In genomic region chr10:123295644-123296043, GRCh38 we compare ENCODE assay signal across 14 cellular contexts.
DNase-seq lines count a peak whose midpoint lies in the region; ATAC-seq, FAIRE-seq and TF ChIP-seq lines count a peak whose summit lies in the region.
"Had no signal": no experiment of that assay in that cellular context is flagged by ENCODE, and none has a peak within 500 bp of the region (broad histone marks: within the 10 kb centered on the region; RNA-seq: fewer than 3 reads in every experiment).

No MANE protein-coding gene starts in this region.

- TF ChIP-seq RAD21 in A549 (conservative IDR thresholded peaks at IDR 0.05 in 1 of 2, IDR thresholded peaks at IDR 0.05 in 1 of 2) (no peak), HCT116 (IDR thresholded peaks at IDR 0.05; ENCODE audit: low read depth) (no peak), K562 (CRISPR knock-in tag; conservative IDR thresholded peaks at IDR 0.05 in 1 of 2, IDR thresholded peaks at IDR 0.05 in 1 of 2) (no peak)

- CTCF ChIA-PET in A549 (lab: Yijun Ruan, JAX): no interaction called here
- CTCF ChIA-PET in HCT116 (lab: Charles Lee): no interaction called here
- CTCF ChIA-PET in K562 (lab: Yijun Ruan, JAX; ENCODE audit: low intra/inter-chr PET ratio): no interaction called here

- TF ChIP-seq EP300 in A549 (IDR thresholded peaks at IDR 0.05) (no peak), K562 (IDR thresholded peaks at IDR 0.05; ENCODE audit: low read length) (no peak)

- H3K4me1 ChIP-seq in A549 (no peaks in the 10 kb centered on the region), HCT116 (ENCODE audit: control insufficient read depth in 1 of 2, insufficient read depth in 2 of 2, low read length in 2 of 2) (no peaks in the 10 kb centered on the region), K562 (replicated peaks in 1 of 2; ENCODE audit: control insufficient read depth in 2 of 2, insufficient read depth in 2 of 2, low read length in 2 of 2) (no peaks in the 10 kb centered on the region)

- no peaks in the 10 kb centered on the region for H3K27me3 ChIP-seq in HCT116 (ENCODE audit: insufficient read depth, low read length)
- H3K27me3 ChIP-seq in K562 (ENCODE audit: control insufficient read depth in 2 of 2, insufficient read depth in 2 of 2, low read length in 2 of 2): no peaks in the 10 kb centered on the region

- in situ Hi-C loops in K562 (cut with MboI): no loop called here

- no peaks in the 10 kb centered on the region for H4K20me1 ChIP-seq in HCT116 (ENCODE audit: insufficient read depth)
- no peaks in the 10 kb centered on the region for H4K20me1 ChIP-seq in K562 (replicated peaks; ENCODE audit: control insufficient read depth, insufficient read depth, low read length)

- H2AFZ ChIP-seq in HCT116 (ENCODE audit: low read depth, low read length, poor library complexity, severe bottlenecking) (no peak overlapping the region), K562 (ENCODE audit: low read depth, low read length) (no peak overlapping the region)

- H3K79me2 ChIP-seq in HCT116 (ENCODE audit: insufficient read depth, low read length) (no peaks in the 10 kb centered on the region), K562 (ENCODE audit: control insufficient read depth, insufficient read depth, low read length) (no peaks in the 10 kb centered on the region)

- no peak overlapping the region for H3K27ac ChIP-seq in A549
- H3K27ac ChIP-seq in HCT116 (ENCODE audit: low read depth, low read length): no peak overlapping the region
- H3K27ac ChIP-seq in K562 (ENCODE audit: extremely low read depth, low read depth, low read length): no peak overlapping the region

- TF ChIP-seq CTCF in A549 (IDR thresholded peaks at IDR 0.05) (no peak), HCT116 (IDR thresholded peaks at IDR 0.05 in 2 of 3, conservative IDR thresholded peaks at IDR 0.05 in 1 of 3; ENCODE audit: borderline replicate concordance in 1 of 3, insufficient read depth in 1 of 3, low read depth in 2 of 3, low read length in 2 of 3) (no peak), NB4 (IDR thresholded peaks at IDR 0.05; ENCODE audit: low read depth, low read length) (no peak), K562 (IDR thresholded peaks at IDR 0.05 in 2 of 3, conservative IDR thresholded peaks at IDR 0.05 in 1 of 3; ENCODE audit: insufficient read depth in 2 of 3, low read depth in 1 of 3, low read length in 3 of 3) (no peak)

- POLR2A ChIA-PET in A549 (lab: Yijun Ruan, JAX): no interaction called here
- POLR2A ChIA-PET in HCT116 (lab: Charles Lee): no interaction called here
- POLR2A ChIA-PET in K562 (lab: Yijun Ruan, JAX): no interaction called here

- WGBS in A549 (ENCODE audit: missing lambda C conversion rate): no CpG with 5 or more reads among the region's 1 CpG
- WGBS in K562 (ENCODE audit: insufficient coverage, low coverage, missing lambda C conversion rate): no CpG with 5 or more reads among the region's 1 CpG

- H3K36me3 ChIP-seq in HCT116 (ENCODE audit: control insufficient read depth in 1 of 2, insufficient read depth in 2 of 2, low read length in 2 of 2) (no peaks in the 10 kb centered on the region), K562 (ENCODE audit: control insufficient read depth, insufficient read depth, low read length) (no peaks in the 10 kb centered on the region)

- no peak for ATAC-seq in A549
- peak; percentile 62; the same call in 1 of the 2 replicates for ATAC-seq in HCT116
- ATAC-seq in K562: 0 out of 3 replicates have a peak, but pooled peaks have one; percentile 37
- ATAC-seq: CD8-positive, alpha-beta T cell had no signal

- H3K9me2 ChIP-seq in HCT116 (ENCODE audit: insufficient read depth): no peaks in the 10 kb centered on the region

- FAIRE-seq in A549 (lab: Jason Lieb, UNC) (peak; percentile 18), K562 (lab: Jason Lieb, UNC) (no peak)
- FAIRE-seq: D721Med, GM19239 had no signal

- H3K4me2 ChIP-seq in A549: no peak overlapping the region
- H3K4me2 ChIP-seq in HCT116 (ENCODE audit: low read length): no peak overlapping the region
- no peak overlapping the region for H3K4me2 ChIP-seq in K562 (ENCODE audit: insufficient read depth, low read length)

- H3K4me3 ChIP-seq in A549 (no peak overlapping the region), HCT116 (replicated peaks in 1 of 2; ENCODE audit: low read depth in 1 of 2, low read length in 2 of 2) (no peak overlapping the region), NB4 (ENCODE audit: low read depth, low read length) (no peak overlapping the region), K562 (no peak overlapping the region)

- BruUV-seq in HCT116 (replicated peaks; lab: Mats Ljungman, UMichigan) (no TSS peak), K562 (replicated peaks; lab: Mats Ljungman, UMichigan) (no TSS peak)

- H3K9me3 ChIP-seq in A549: no peaks in the 10 kb centered on the region
- H3K9me3 ChIP-seq in HCT116 (ENCODE audit: control insufficient read depth in 1 of 2, insufficient read depth in 1 of 2, low read depth in 1 of 2, low read length in 2 of 2): no peaks in the 10 kb centered on the region
- H3K9me3 ChIP-seq in K562 (replicated peaks; ENCODE audit: control insufficient read depth, insufficient read depth, low read depth, low read length): no peaks in the 10 kb centered on the region

- DNase-seq in A549 (ENCODE audit: low read depth in 1 of 2, low spot score in 1 of 2): no peak
- no peak for DNase-seq in HCT116 (ENCODE audit: low read depth, low spot score)
- DNase-seq in NB4 (ENCODE audit: low read depth): peak; percentile 10
- DNase-seq in K562 (ENCODE audit: extremely low read depth in 1 of 4, low spot score in 3 of 4): peak in 3 of 4 experiments; percentile 8 to 30 (median 29)
- DNase-seq in nucleus accumbens (lab: John Stamatoyannopoulos, UW): no peak
- no peak for DNase-seq in effector CD4-positive, alpha-beta T cell
- DNase-seq: CD8-positive, alpha-beta T cell; COR-L47; DND-41; GDM1; GOT3; H9 had no signal

- intact Hi-C loops in HCT116 (cut with micrococcal nuclease) (no loop called here), K562 (cut with micrococcal nuclease) (no loop called here)

- no peaks in the 10 kb centered on the region for H3K9me1 ChIP-seq in K562 (ENCODE audit: control insufficient read depth, insufficient read depth, low read length)

- no peak overlapping the region for H3K9ac ChIP-seq in HCT116 (ENCODE audit: low read length)
- no peak overlapping the region for H3K9ac ChIP-seq in K562 (ENCODE audit: insufficient read depth in 1 of 2, low read depth in 2 of 2, low read length in 2 of 2)

- TF ChIP-seq POLR2A in A549 (IDR thresholded peaks at IDR 0.05; ENCODE audit: low read length) (no peak), HCT116 (IDR thresholded peaks at IDR 0.05; ENCODE audit: borderline replicate concordance, extremely low read depth, insufficient read depth, insufficient read length) (no peak), NB4 (IDR thresholded peaks at IDR 0.05; ENCODE audit: extremely low read depth, insufficient read length) (no peak), K562 (conservative IDR thresholded peaks at IDR 0.05) (no peak)

- RAD21 ChIA-PET in HCT116 (lab: Charles Lee; ENCODE audit: low non-redundant PET in 1 of 2, low total read pairs in 2 of 2, uncharacterized antibody in 2 of 2, unreplicated experiment in 2 of 2): no interaction called here

TF ChIP-seq in A549, 52 proteins besides CTCF, POLR2A, EP300 and RAD21 (continues in another document):
- TF ChIP-seq CEBPB (IDR thresholded peaks at IDR 0.05): no peak
- no peak for TF ChIP-seq KDM1A (IDR thresholded peaks at IDR 0.05; ENCODE audit: low read depth)
- no peak for TF ChIP-seq HOXA7 (CRISPR knock-in tag; IDR thresholded peaks at IDR 0.05)

TF ChIP-seq in HCT116, 20 proteins besides CTCF, POLR2A, EP300 and RAD21 (continues in another document):
- TF ChIP-seq SIN3A (IDR thresholded peaks at IDR 0.05; ENCODE audit: low read depth) (no peak), CEBPB (IDR thresholded peaks at IDR 0.05; ENCODE audit: low read depth) (no peak), TCF7L2 (IDR thresholded peaks at IDR 0.05; ENCODE audit: borderline replicate concordance, extremely low read depth, insufficient read depth, insufficient read length) (no peak), ELF1 (IDR thresholded peaks at IDR 0.05; ENCODE audit: borderline replicate concordance, low read depth) (no peak), SP1 (IDR thresholded peaks at IDR 0.05; ENCODE audit: low read depth) (no peak), SRF (IDR thresholded peaks at IDR 0.05; ENCODE audit: low read depth) (no peak), ZFX (IDR thresholded peaks at IDR 0.05) (no peak), EZH2 (IDR thresholded peaks at IDR 0.05) (no peak), MAX (IDR thresholded peaks at IDR 0.05) (no peak), EZH2phosphoT487 (IDR thresholded peaks at IDR 0.05; ENCODE audit: borderline replicate concordance) (no peak)

TF ChIP-seq in K562, 482 proteins besides CTCF, POLR2A, EP300 and RAD21:
- TF ChIP-seq DIDO1 (tag; IDR thresholded peaks at IDR 0.05; ENCODE audit: low read depth) (no peak), C11orf30 (IDR thresholded peaks at IDR 0.05; ENCODE audit: low read depth) (no peak), USF2 (CRISPR knock-in tag; IDR thresholded peaks at IDR 0.05) (peak; percentile 71), RAD51 (IDR thresholded peaks at IDR 0.05; ENCODE audit: borderline replicate concordance, low read depth) (peak; percentile 29; the same call in 1 of the 2 replicates), HCFC1 (IDR thresholded peaks at IDR 0.05; ENCODE audit: low read depth, low read length) (0 out of 2 replicates have a peak, but pooled peaks have one; percentile 22), NFYB (IDR thresholded peaks at IDR 0.05; ENCODE audit: extremely low read depth, insufficient read length) (peak; percentile 42), TFE3 (CRISPR knock-in tag; IDR thresholded peaks at IDR 0.05) (peak; percentile 58), CREM (IDR thresholded peaks at IDR 0.05; ENCODE audit: low read depth) (0 out of 2 replicates have a peak, but pooled peaks have one; percentile 8)

Comparison
In these comparisons a context has a peak if more than half of its experiments do, and no peak if none do; other contexts are left out.
1. ATAC-seq: peak in HCT116 (single experiment) and K562 (single experiment); none in A549 (0 of 2).
2. DNase-seq: peak in NB4 (single experiment) and K562 (3 of 4); none in A549 (0 of 2), HCT116 (single experiment), nucleus accumbens (0 of 56) and effector CD4-positive, alpha-beta T cell (single experiment).
3. Of the 35 proteins assayed by ChIP-seq in both K562 and A549: peak only in K562: USF2; only in A549: none; in both: none; in neither: 34.